In the genomic region with DNA sequence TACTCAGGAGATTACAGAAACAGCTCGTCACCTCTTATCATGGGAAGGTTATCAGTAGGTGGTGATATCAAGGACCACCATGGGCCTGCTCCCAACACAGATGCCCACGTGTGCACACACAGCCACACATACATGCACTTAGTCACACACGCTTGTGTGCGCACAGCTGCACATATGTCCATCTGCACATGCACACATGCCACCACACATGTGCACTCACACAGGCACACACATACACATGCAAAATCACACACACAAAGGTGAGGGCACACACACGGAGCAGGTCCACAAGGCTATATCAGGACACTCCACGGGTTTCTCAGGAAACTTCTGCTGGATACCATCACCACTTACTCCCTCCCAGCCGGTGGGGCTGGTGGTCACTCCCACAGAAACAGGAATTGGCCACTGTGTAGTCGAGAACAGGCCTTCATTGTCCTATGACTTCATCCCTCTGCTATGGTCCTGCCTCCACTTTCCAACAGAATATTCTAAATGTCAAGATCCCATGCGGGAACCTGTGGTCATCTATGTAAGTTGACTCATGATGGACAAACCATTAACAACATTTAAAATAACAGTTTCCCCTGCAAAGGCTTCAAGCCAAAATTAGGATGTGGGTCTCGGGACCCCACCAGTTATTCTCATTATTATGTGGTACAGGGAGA, we compare ENCODE assay signal across 2 cellular contexts.
TF ChIP-seq lines count a peak whose summit lies in the region.

No MANE protein-coding gene starts in this region.

TF ChIP-seq in A549, 52 proteins besides CTCF, POLR2A, EP300 and RAD21:
- TF ChIP-seq, protein P1, sequence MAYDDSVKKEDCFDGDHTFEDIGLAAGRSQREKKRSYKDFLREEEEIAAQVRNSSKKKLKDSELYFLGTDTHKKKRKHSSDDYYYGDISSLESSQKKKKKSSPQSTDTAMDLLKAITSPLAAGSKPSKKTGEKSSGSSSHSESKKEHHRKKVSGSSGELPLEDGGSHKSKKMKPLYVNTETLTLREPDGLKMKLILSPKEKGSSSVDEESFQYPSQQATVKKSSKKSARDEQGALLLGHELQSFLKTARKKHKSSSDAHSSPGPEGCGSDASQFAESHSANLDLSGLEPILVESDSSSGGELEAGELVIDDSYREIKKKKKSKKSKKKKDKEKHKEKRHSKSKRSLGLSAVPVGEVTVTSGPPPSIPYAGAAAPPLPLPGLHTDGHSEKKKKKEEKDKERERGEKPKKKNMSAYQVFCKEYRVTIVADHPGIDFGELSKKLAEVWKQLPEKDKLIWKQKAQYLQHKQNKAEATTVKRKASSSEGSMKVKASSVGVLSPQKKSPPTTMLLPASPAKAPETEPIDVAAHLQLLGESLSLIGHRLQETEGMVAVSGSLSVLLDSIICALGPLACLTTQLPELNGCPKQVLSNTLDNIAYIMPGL (CRISPR knock-in tag; IDR thresholded peaks at IDR 0.05; ENCODE audit: borderline replicate concordance) = no peak
- TF ChIP-seq RNF2 (IDR thresholded peaks at IDR 0.05; ENCODE audit: borderline replicate concordance, low read depth) (no peak), CHD2 (IDR thresholded peaks at IDR 0.05; ENCODE audit: low read length, partially characterized antibody) (no peak), JUNB (IDR thresholded peaks at IDR 0.05) (no peak), CBX8 (IDR thresholded peaks at IDR 0.05) (no peak), HEYL (CRISPR knock-in tag; IDR thresholded peaks at IDR 0.05) (no peak), NFE2L2 (conservative IDR thresholded peaks at IDR 0.05; ENCODE audit: low read length) (no peak), MAZ (IDR thresholded peaks at IDR 0.05; ENCODE audit: borderline replicate concordance, low read depth, low read length) (no peak), ZSCAN20 (CRISPR knock-in tag; IDR thresholded peaks at IDR 0.05) (no peak), RARB (CRISPR knock-in tag; IDR thresholded peaks at IDR 0.05) (no peak), FOSL2 (IDR thresholded peaks at IDR 0.05) (no peak), FOSL2 (CRISPR knock-in tag; IDR thresholded peaks at IDR 0.05) (no peak), MAX (IDR thresholded peaks at IDR 0.05) (no peak), ZNF302 (CRISPR knock-in tag; IDR thresholded peaks at IDR 0.05) (no peak)

TF ChIP-seq in GM12878, 131 proteins besides CTCF, POLR2A, EP300 and RAD21:
- TF ChIP-seq IKZF1 (conservative IDR thresholded peaks at IDR 0.05) (no peak), ZNF207 (IDR thresholded peaks at IDR 0.05; ENCODE audit: borderline replicate concordance) (no peak), DPF2 (IDR thresholded peaks at IDR 0.05) (no peak), LARP7 (IDR thresholded peaks at IDR 0.05) (no peak), NFXL1 (IDR thresholded peaks at IDR 0.05; ENCODE audit: borderline replicate concordance) (no peak), HDGF (IDR thresholded peaks at IDR 0.05) (0 out of 2 replicates have a peak, but pooled peaks have one; percentile 29), BCL3 (IDR thresholded peaks at IDR 0.05; ENCODE audit: borderline replicate concordance, insufficient read depth, low read depth, low read length, poor library complexity, severe bottlenecking) (peak; percentile 61)
- TF ChIP-seq, protein P2, sequence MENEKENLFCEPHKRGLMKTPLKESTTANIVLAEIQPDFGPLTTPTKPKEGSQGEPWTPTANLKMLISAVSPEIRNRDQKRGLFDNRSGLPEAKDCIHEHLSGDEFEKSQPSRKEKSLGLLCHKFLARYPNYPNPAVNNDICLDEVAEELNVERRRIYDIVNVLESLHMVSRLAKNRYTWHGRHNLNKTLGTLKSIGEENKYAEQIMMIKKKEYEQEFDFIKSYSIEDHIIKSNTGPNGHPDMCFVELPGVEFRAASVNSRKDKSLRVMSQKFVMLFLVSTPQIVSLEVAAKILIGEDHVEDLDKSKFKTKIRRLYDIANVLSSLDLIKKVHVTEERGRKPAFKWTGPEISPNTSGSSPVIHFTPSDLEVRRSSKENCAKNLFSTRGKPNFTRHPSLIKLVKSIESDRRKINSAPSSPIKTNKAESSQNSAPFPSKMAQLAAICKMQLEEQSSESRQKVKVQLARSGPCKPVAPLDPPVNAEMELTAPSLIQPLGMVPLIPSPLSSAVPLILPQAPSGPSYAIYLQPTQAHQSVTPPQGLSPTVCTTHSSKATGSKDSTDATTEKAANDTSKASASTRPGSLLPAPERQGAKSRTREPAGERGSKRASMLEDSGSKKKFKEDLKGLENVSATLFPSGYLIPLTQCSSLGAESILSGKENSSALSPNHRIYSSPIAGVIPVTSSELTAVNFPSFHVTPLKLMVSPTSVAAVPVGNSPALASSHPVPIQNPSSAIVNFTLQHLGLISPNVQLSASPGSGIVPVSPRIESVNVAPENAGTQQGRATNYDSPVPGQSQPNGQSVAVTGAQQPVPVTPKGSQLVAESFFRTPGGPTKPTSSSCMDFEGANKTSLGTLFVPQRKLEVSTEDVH (IDR thresholded peaks at IDR 0.05; ENCODE audit: low read depth, partially characterized antibody) = no peak
- TF ChIP-seq, protein P3, sequence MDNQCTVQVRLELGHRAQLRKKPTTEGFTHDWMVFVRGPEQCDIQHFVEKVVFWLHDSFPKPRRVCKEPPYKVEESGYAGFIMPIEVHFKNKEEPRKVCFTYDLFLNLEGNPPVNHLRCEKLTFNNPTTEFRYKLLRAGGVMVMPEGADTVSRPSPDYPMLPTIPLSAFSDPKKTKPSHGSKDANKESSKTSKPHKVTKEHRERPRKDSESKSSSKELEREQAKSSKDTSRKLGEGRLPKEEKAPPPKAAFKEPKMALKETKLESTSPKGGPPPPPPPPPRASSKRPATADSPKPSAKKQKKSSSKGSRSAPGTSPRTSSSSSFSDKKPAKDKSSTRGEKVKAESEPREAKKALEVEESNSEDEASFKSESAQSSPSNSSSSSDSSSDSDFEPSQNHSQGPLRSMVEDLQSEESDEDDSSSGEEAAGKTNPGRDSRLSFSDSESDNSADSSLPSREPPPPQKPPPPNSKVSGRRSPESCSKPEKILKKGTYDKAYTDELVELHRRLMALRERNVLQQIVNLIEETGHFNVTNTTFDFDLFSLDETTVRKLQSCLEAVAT (IDR thresholded peaks at IDR 0.05) = 0 out of 2 replicates have a peak, but pooled peaks have one; percentile 39
- TF ChIP-seq, protein P4, sequence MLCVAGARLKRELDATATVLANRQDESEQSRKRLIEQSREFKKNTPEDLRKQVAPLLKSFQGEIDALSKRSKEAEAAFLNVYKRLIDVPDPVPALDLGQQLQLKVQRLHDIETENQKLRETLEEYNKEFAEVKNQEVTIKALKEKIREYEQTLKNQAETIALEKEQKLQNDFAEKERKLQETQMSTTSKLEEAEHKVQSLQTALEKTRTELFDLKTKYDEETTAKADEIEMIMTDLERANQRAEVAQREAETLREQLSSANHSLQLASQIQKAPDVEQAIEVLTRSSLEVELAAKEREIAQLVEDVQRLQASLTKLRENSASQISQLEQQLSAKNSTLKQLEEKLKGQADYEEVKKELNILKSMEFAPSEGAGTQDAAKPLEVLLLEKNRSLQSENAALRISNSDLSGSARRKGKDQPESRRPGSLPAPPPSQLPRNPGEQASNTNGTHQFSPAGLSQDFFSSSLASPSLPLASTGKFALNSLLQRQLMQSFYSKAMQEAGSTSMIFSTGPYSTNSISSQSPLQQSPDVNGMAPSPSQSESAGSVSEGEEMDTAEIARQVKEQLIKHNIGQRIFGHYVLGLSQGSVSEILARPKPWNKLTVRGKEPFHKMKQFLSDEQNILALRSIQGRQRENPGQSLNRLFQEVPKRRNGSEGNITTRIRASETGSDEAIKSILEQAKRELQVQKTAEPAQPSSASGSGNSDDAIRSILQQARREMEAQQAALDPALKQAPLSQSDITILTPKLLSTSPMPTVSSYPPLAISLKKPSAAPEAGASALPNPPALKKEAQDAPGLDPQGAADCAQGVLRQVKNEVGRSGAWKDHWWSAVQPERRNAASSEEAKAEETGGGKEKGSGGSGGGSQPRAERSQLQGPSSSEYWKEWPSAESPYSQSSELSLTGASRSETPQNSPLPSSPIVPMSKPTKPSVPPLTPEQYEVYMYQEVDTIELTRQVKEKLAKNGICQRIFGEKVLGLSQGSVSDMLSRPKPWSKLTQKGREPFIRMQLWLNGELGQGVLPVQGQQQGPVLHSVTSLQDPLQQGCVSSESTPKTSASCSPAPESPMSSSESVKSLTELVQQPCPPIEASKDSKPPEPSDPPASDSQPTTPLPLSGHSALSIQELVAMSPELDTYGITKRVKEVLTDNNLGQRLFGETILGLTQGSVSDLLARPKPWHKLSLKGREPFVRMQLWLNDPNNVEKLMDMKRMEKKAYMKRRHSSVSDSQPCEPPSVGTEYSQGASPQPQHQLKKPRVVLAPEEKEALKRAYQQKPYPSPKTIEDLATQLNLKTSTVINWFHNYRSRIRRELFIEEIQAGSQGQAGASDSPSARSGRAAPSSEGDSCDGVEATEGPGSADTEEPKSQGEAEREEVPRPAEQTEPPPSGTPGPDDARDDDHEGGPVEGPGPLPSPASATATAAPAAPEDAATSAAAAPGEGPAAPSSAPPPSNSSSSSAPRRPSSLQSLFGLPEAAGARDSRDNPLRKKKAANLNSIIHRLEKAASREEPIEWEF (IDR thresholded peaks at IDR 0.05; ENCODE audit: insufficient replicate concordance, low read depth, low read length) = no peak
